In the genomic region with DNA sequence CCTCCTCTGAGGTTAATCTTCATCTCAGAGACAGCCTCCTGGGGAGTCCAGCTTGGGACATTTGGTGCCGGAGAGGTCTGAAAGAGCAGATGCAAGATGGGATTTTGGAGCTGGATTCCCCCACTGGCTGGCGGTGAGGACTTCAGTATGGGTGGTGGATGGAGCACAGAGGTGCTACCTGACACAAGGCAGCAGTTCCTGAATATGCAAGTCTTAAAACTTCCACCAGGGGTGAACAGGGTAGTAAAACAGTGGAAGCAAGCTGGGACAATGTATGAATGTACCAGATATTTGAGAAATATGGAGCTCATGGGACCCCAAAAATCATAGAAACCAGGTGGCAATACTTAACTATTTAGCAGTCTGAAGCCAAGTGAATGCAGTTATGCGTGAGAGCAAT, we compare ENCODE assay signal across 18 cellular contexts. TPM values are rescaled to one million over a fixed set of nuclear protein-coding genes. Genes with fewer than 3 reads are reported as not detected.
DNase-seq lines count a peak whose midpoint lies in the region; FAIRE-seq and TF ChIP-seq lines count a peak whose summit lies in the region.
"Had no signal": no experiment of that assay in that cellular context is flagged by ENCODE, and none has a peak within 500 bp of the region (broad histone marks: within the 10 kb centered on the region; RNA-seq: fewer than 3 reads in every experiment).

No MANE protein-coding gene starts in this region.

- no peaks in the 10 kb centered on the region for H3K9me2 ChIP-seq in OCI-LY7 (ENCODE audit: insufficient read depth, low read length)

- H3K4me3 ChIP-seq in GM12864 (ENCODE audit: low read depth, low read length) (no peak overlapping the region), OCI-LY7 (ENCODE audit: low read depth, low read length, poor library complexity, severe bottlenecking) (no peak overlapping the region), keratinocyte (ENCODE audit: control insufficient read depth in 2 of 3, extremely low read depth in 1 of 3, insufficient read depth in 2 of 3, low read depth in 1 of 3, low read length in 3 of 3) (no peak overlapping the region), right atrium auricular region (no peak overlapping the region)
- H3K4me3 ChIP-seq: SJCRH30 had no signal

- TF ChIP-seq CTCF in GM12864 (IDR thresholded peaks at IDR 0.05; ENCODE audit: low read depth, low read length, missing control alignments) (peak; percentile 21), HFFc6 (IDR thresholded peaks at IDR 0.05) (peak; percentile 35; the same call in 1 of the 2 replicates), OCI-LY7 (conservative IDR thresholded peaks at IDR 0.05; ENCODE audit: low read length) (0 out of 2 replicates have a peak, but pooled peaks have one; percentile 31), keratinocyte (optimal IDR thresholded peaks at IDR 0.05 in 1 of 3, IDR thresholded peaks at IDR 0.05 in 1 of 3, conservative IDR thresholded peaks at IDR 0.05 in 1 of 3; ENCODE audit: extremely low read depth in 1 of 3, insufficient read depth in 2 of 3, low read length in 3 of 3) (peak in 2 of 3 experiments; percentile 9 to 13), right atrium auricular region (IDR thresholded peaks at IDR 0.05) (no peak)

- H3K79me2 ChIP-seq in OCI-LY7 (ENCODE audit: insufficient read depth, low read depth, low read length) (0 out of 2 replicates have a peak, but pooled peaks cover 4% of the 10 kb centered on the region), keratinocyte (ENCODE audit: control insufficient read depth, insufficient read depth, low read length) (peaks cover 1% of the 10 kb centered on the region)

- H3K4me3 Mint-ChIP-seq in HFFc6: no peak overlapping the region

- H3K4me2 ChIP-seq in OCI-LY7 (ENCODE audit: low read length) (no peak overlapping the region), keratinocyte (ENCODE audit: control insufficient read depth, extremely low read depth, insufficient read depth, low read depth, low read length) (no peak overlapping the region)

- dilution Hi-C loops in keratinocyte (cut with MboI; ENCODE audit: extremely low pct_ligation_motif_present, low sequenced_read_pairs): no loop called here

- no peak overlapping the region for H3K9ac ChIP-seq in keratinocyte (ENCODE audit: control insufficient read depth, extremely low read depth, insufficient read depth, low read length)

- FAIRE-seq in keratinocyte (lab: Jason Lieb, UNC): no peak
- FAIRE-seq: G401.6, HTR-8/SVneo had no signal

- H3K9me3 ChIP-seq in OCI-LY7 (ENCODE audit: low read length) (no peaks in the 10 kb centered on the region), keratinocyte (ENCODE audit: control insufficient read depth, low read depth, low read length) (no peaks in the 10 kb centered on the region), right atrium auricular region (no peaks in the 10 kb centered on the region)
- H3K9me3 ChIP-seq: SJCRH30 had no signal

- no TSS peak for BruUV-seq in OCI-LY7 (replicated peaks; lab: Mats Ljungman, UMichigan)

- H3K4me1 Mint-ChIP-seq in HFFc6 (ENCODE audit: low read depth): peaks cover 11% of the 10 kb centered on the region

- POLR2A ChIA-PET in OCI-LY7 (lab: Charles Lee): no interaction called here

- H4K20me1 ChIP-seq in OCI-LY7 (ENCODE audit: insufficient read depth, low read length) (no peaks in the 10 kb centered on the region), keratinocyte (ENCODE audit: control insufficient read depth, extremely low read depth, insufficient read depth, low read length) (no peaks in the 10 kb centered on the region)

- H3K4me1 ChIP-seq in OCI-LY7 (ENCODE audit: insufficient read depth, low read length, poor library complexity, severe bottlenecking) (peaks cover 12% of the 10 kb centered on the region), keratinocyte (ENCODE audit: control insufficient read depth, extremely low read depth, insufficient read depth, low read length) (no peaks in the 10 kb centered on the region), right atrium auricular region (peaks cover 0 to 7% of the 10 kb centered on the region in 2 donors)
- H3K4me1 ChIP-seq: SJCRH30 had no signal

- intact Hi-C loops in OCI-LY7 (cut with micrococcal nuclease; ENCODE audit: unreplicated experiment): loop anchor here (10.0 kb wide), 1 partner anchor 289 kb away; no protein-coding TSS in a partner anchor

- H3K27ac ChIP-seq in OCI-LY7 (ENCODE audit: low read depth, low read length, poor library complexity, severe bottlenecking): no peak overlapping the region
- H3K27ac ChIP-seq in keratinocyte (ENCODE audit: control insufficient read depth, insufficient read depth, low read length): no peak overlapping the region
- no peak overlapping the region for H3K27ac ChIP-seq in right atrium auricular region
- H3K27ac ChIP-seq: SJCRH30 had no signal

- H3K9me3 Mint-ChIP-seq in HFFc6: no peaks in the 10 kb centered on the region

- no peaks in the 10 kb centered on the region for H3K9me1 ChIP-seq in keratinocyte (ENCODE audit: control insufficient read depth, extremely low read depth, insufficient read depth, low read length)

- H3K36me3 ChIP-seq in OCI-LY7 (ENCODE audit: insufficient read depth, low read length) (peaks cover 13% of the 10 kb centered on the region), keratinocyte (ENCODE audit: control insufficient read depth in 2 of 2, extremely low read depth in 1 of 2, insufficient read depth in 2 of 2, low read length in 2 of 2) (no peaks in the 10 kb centered on the region), right atrium auricular region (peaks cover 4% of the 10 kb centered on the region)
- H3K36me3 ChIP-seq: SJCRH30 had no signal

- DNase-seq in GM12864 (ENCODE audit: low read depth): no peak
- no peak for DNase-seq in HFFc6
- peak; percentile 13 for DNase-seq in OCI-LY7 (ENCODE audit: low spot score)
- DNase-seq in keratinocyte (ENCODE audit: low read depth, low spot score): no peak
- DNase-seq in right atrium auricular region (ENCODE audit: low spot score): no peak
- DNase-seq in cortex of kidney (lab: John Stamatoyannopoulos, UW): no peak
- no peak for DNase-seq in activated CD8-positive, alpha-beta memory T cell treated with anti-CD3 and anti-CD28 coated beads, Interleukin-2, amount 50 U/mL, for 48 hours
- no peak for DNase-seq in NCI-H1694 (lab: John Stamatoyannopoulos, UW)
- DNase-seq: AML-193; Calu3; CD4-positive, CD25-positive, alpha-beta regulatory T cell; DMS79 treated with DMSO at 0.1 percent for 48 hours; KG1; NCI-H1930; NCI-H2171 treated with DMSO at 0.1 percent for 48 hours; SJCRH30 had no signal

- CTCF ChIA-PET in OCI-LY7 (lab: Charles Lee; ENCODE audit: unreplicated experiment): no interaction called here

- peaks cover 13% of the 10 kb centered on the region for H3K27me3 Mint-ChIP-seq in HFFc6 (ENCODE audit: insufficient read depth)

- H2AFZ ChIP-seq in OCI-LY7 (ENCODE audit: low read length) (no peak overlapping the region), keratinocyte (ENCODE audit: control insufficient read depth, low read length) (no peak overlapping the region)

- no peaks in the 10 kb centered on the region for H3K27me3 ChIP-seq in keratinocyte (ENCODE audit: control insufficient read depth, extremely low read depth, insufficient read depth, low read length)
- H3K27me3 ChIP-seq in right atrium auricular region: no peaks in the 10 kb centered on the region
- H3K27me3 ChIP-seq: SJCRH30 had no signal

- H3K36me3 Mint-ChIP-seq in HFFc6 (ENCODE audit: low read depth): no peaks in the 10 kb centered on the region
- H3K36me3 Mint-ChIP-seq: CD4-positive, CD25-positive, alpha-beta regulatory T cell had no signal

- no peak overlapping the region for H3K27ac Mint-ChIP-seq in HFFc6
- H3K27ac Mint-ChIP-seq: CD4-positive, CD25-positive, alpha-beta regulatory T cell had no signal

RNA-seq across cellular contexts. Expression of gene TAF3, which starts 4.8 kb away (rescaled TPM):
- 10 to 100 TPM in 2 of 6 experiments, 1 to 10 TPM in 4; 8.1 to 11.3 (median 9.7) TPM for total RNA-seq in HFFc6 (2021; fragmentation: NEBNext Ultra II Directional; extraction: Animal tissue kit (Norgen Biotek cat#: 25700))
- total RNA-seq in OCI-LY7 (2014; rRNA removed; shearing (Covaris generic)): 3.8 and 4.4 TPM in 2 replicates
- total RNA-seq in OCI-LY7 (2022): 11.1 and 12.0 TPM in 2 replicates
- 0.80 to 4.1 TPM (median 2.0 TPM) in 3 replicates for polyA plus RNA-seq in keratinocyte
- 8.1 TPM for polyA plus RNA-seq in keratinocyte (2011; ENCODE audit: low read depth)
- polyA plus RNA-seq in keratinocyte (2011; cell fraction: cytosol; rRNA removed): 2.2 and 2.7 TPM in 2 replicates
- polyA plus RNA-seq in keratinocyte (2011; cell fraction: nucleus; rRNA removed): 2.8 and 3.8 TPM in 2 replicates
- 3.9 and 5.5 TPM in 2 replicates for polyA plus RNA-seq in keratinocyte (2012; ENCODE audit: low replicate concordance)
- polyA minus RNA-seq in keratinocyte: 0.82 to 1.9 TPM (median 1.8 TPM) in 3 replicates
- polyA minus RNA-seq in keratinocyte (2011; cell fraction: cytosol; rRNA and poly(A)+ RNA removed): 1.2 TPM
- polyA minus RNA-seq in keratinocyte (2011; cell fraction: nucleus; rRNA and poly(A)+ RNA removed): 1.8 and 4.1 TPM in 2 replicates
- 1 to 10 TPM; 4.6 to 6.1 TPM for total RNA-seq in right atrium auricular region

RNA-seq across cellular contexts. Expression of gene ATP5F1C, which starts 25.5 kb away (rescaled TPM):
- total RNA-seq in HFFc6 (2021; fragmentation: NEBNext Ultra II Directional; extraction: Animal tissue kit (Norgen Biotek cat#: 25700)): 100 to 1,000 TPM; 298 to 340 (median 308) TPM
- 221 and 242 TPM in 2 replicates for total RNA-seq in OCI-LY7 (2014; rRNA removed; shearing (Covaris generic))
- total RNA-seq in OCI-LY7 (2022) (283 and 304 TPM in 2 replicates), right atrium auricular region (100 to 1,000 TPM; 478 to 891 TPM)
- 298 to 496 TPM (median 378 TPM) in 3 replicates for polyA plus RNA-seq in keratinocyte
- polyA plus RNA-seq in keratinocyte (2011; ENCODE audit: low read depth): 175 TPM
- polyA plus RNA-seq in keratinocyte (2011; cell fraction: cytosol; rRNA removed): 281 and 548 TPM in 2 replicates
- polyA plus RNA-seq in keratinocyte (2011; cell fraction: nucleus; rRNA removed): 173 and 184 TPM in 2 replicates
- polyA plus RNA-seq in keratinocyte (2012; ENCODE audit: low replicate concordance): 218 and 340 TPM in 2 replicates
- polyA minus RNA-seq in keratinocyte: 92.7 to 147 TPM (median 103 TPM) in 3 replicates
- 142 TPM for polyA minus RNA-seq in keratinocyte (2011; cell fraction: cytosol; rRNA and poly(A)+ RNA removed)
- polyA minus RNA-seq in keratinocyte (2011; cell fraction: nucleus; rRNA and poly(A)+ RNA removed): 31.1 and 52.8 TPM in 2 replicates

RNA-seq across cellular contexts. Expression of gene KIN, which starts 25.7 kb away (rescaled TPM):
- total RNA-seq in HFFc6 (2021; fragmentation: NEBNext Ultra II Directional; extraction: Animal tissue kit (Norgen Biotek cat#: 25700)): 10 to 100 TPM; 12.8 to 16.1 (median 15.0) TPM
- 12.0 and 14.3 TPM in 2 replicates for total RNA-seq in OCI-LY7 (2014; rRNA removed; shearing (Covaris generic))
- total RNA-seq in OCI-LY7 (2022) (13.6 and 15.5 TPM in 2 replicates), right atrium auricular region (1 to 10 TPM; 3.0 to 5.1 TPM)
- polyA plus RNA-seq in keratinocyte: 4.4 to 15.1 TPM (median 6.2 TPM) in 3 replicates
- 35.0 TPM for polyA plus RNA-seq in keratinocyte (2011; ENCODE audit: low read depth)
- 5.4 and 8.9 TPM in 2 replicates for polyA plus RNA-seq in keratinocyte (2011; cell fraction: cytosol; rRNA removed)
- 7.2 and 15.7 TPM in 2 replicates for polyA plus RNA-seq in keratinocyte (2011; cell fraction: nucleus; rRNA removed)
- polyA plus RNA-seq in keratinocyte (2012; ENCODE audit: low replicate concordance): 10.3 and 10.6 TPM in 2 replicates
- polyA minus RNA-seq in keratinocyte: 0.33 to 4.1 TPM (median 1.8 TPM) in 3 replicates
- polyA minus RNA-seq in keratinocyte (2011; cell fraction: cytosol; rRNA and poly(A)+ RNA removed): 1.9 TPM
- 3.8 and 5.3 TPM in 2 replicates for polyA minus RNA-seq in keratinocyte (2011; cell fraction: nucleus; rRNA and poly(A)+ RNA removed)

Comparison
In these comparisons a context has a peak if more than half of its experiments do, and no peak if none do; other contexts are left out.
1. CTCF ChIP-seq: peak in GM12864 (single experiment), HFFc6 (single experiment), OCI-LY7 (single experiment) and keratinocyte (2 of 3); none in right atrium auricular region (0 of 2).